Comparison of ENCODE assay signal across 11 cellular contexts in genomic region chrX:153245288-153245731, GRCh38.
A peak's percentile ranks its signal among the peaks of the same experiment; 100 is the strongest.
DNase-seq lines count a peak whose midpoint lies in the region; ATAC-seq and TF ChIP-seq lines count a peak whose summit lies in the region.
"Had no signal": no experiment of that assay in that cellular context is flagged by ENCODE, and none has a peak within 500 bp of the region (broad histone marks: within the 10 kb centered on the region; RNA-seq: fewer than 3 reads in every experiment).

No MANE protein-coding gene starts in this region.

- DNase-seq in left ventricle myocardium superior (no peak), right atrium auricular region (ENCODE audit: low spot score) (no peak), OCI-LY7 (ENCODE audit: low spot score) (peak; percentile 60), aorta (no peak), cortex of kidney (lab: John Stamatoyannopoulos, UW) (no peak), NCI-H1694 (lab: John Stamatoyannopoulos, UW) (no peak)
- DNase-seq: colonic mucosa; stimulated activated CD4-positive, alpha-beta T cell treated with anti-CD3 and anti-CD28 coated beads, Interleukin-4, amount 100 ng/mL, for 24 hours had no signal

- peak overlapping the region; percentile 95 for H2AFZ ChIP-seq in OCI-LY7 (ENCODE audit: low read length)

- no TSS peak for BruUV-seq in OCI-LY7 (replicated peaks; lab: Mats Ljungman, UMichigan)

- no peaks in the 10 kb centered on the region for H3K9me2 ChIP-seq in OCI-LY7 (ENCODE audit: insufficient read depth, low read length)

- WGBS in aorta, 2 donors, result 37 to 43% methylated on average over 4 of the region's 4 CpGs

- H3K27ac ChIP-seq in right atrium auricular region (no peak overlapping the region), OCI-LY7 (ENCODE audit: low read depth, low read length, poor library complexity, severe bottlenecking) (no peak overlapping the region), iPS-20b (ENCODE audit: low read length) (no peak overlapping the region), aorta (ENCODE audit: low read depth in 1 of 2, low read length in 2 of 2) (no peak overlapping the region)
- H3K27ac ChIP-seq: colonic mucosa, thoracic aorta had no signal

- TF ChIP-seq CTCF in right atrium auricular region (IDR thresholded peaks at IDR 0.05), result no peak
- TF ChIP-seq CTCF in OCI-LY7 (conservative IDR thresholded peaks at IDR 0.05; ENCODE audit: low read length), result no peak

- intact Hi-C loops in left ventricle myocardium superior (cut with micrococcal nuclease) (no loop called here), OCI-LY7 (cut with micrococcal nuclease; ENCODE audit: unreplicated experiment) (no loop called here), aorta (cut with DNase I) (no loop called here)

- H3K4me1 ChIP-seq in right atrium auricular region (no peaks in the 10 kb centered on the region), OCI-LY7 (ENCODE audit: insufficient read depth, low read length, poor library complexity, severe bottlenecking) (peaks cover 14% of the 10 kb centered on the region), iPS-20b (ENCODE audit: insufficient read depth, low read length) (peaks cover 13% of the 10 kb centered on the region; the same call in 1 of the 2 replicates), aorta (ENCODE audit: control insufficient read depth in 1 of 2, insufficient read depth in 2 of 2, low read length in 2 of 2) (no peaks in the 10 kb centered on the region)
- H3K4me1 ChIP-seq: colonic mucosa had no signal

- H3K4me3 ChIP-seq in right atrium auricular region (no peak overlapping the region), OCI-LY7 (ENCODE audit: low read depth, low read length, poor library complexity, severe bottlenecking) (peak overlapping the region; percentile 41), iPS-20b (ENCODE audit: low read length) (peak overlapping the region; percentile 60), aorta (ENCODE audit: low read length in 2 of 2) (no peak overlapping the region)
- H3K4me3 ChIP-seq: colonic mucosa, thoracic aorta had no signal

- H3K4me2 ChIP-seq in OCI-LY7 (ENCODE audit: low read length), result peak overlapping the region; percentile 28; the same call in 1 of the 2 replicates

- CTCF ChIA-PET in OCI-LY7 (lab: Charles Lee; ENCODE audit: unreplicated experiment), result no interaction called here

- H3K79me2 ChIP-seq in OCI-LY7 (ENCODE audit: insufficient read depth, low read depth, low read length), result no peaks in the 10 kb centered on the region

- ATAC-seq in left ventricle myocardium superior (peak; percentile 50), aorta (ENCODE audit: low FRiP score) (no peak), GM21576 (IDR thresholded peaks at IDR 0.05; ENCODE audit: unreplicated experiment) (no peak)

- H3K27me3 ChIP-seq in right atrium auricular region (no peaks in the 10 kb centered on the region), iPS-20b (ENCODE audit: insufficient read depth, low read length) (no peaks in the 10 kb centered on the region), aorta (ENCODE audit: control insufficient read depth in 1 of 2, insufficient read depth in 2 of 2, low read length in 1 of 2) (no peaks in the 10 kb centered on the region)

- H3K9me3 ChIP-seq in right atrium auricular region (no peaks in the 10 kb centered on the region), OCI-LY7 (ENCODE audit: low read length) (no peaks in the 10 kb centered on the region), iPS-20b (ENCODE audit: insufficient read depth, low read depth, low read length) (no peaks in the 10 kb centered on the region), aorta (ENCODE audit: control insufficient read depth, low read length) (no peaks in the 10 kb centered on the region)
- H3K9me3 ChIP-seq: colonic mucosa, thoracic aorta had no signal

- H4K20me1 ChIP-seq in OCI-LY7 (ENCODE audit: insufficient read depth, low read length), result no peaks in the 10 kb centered on the region

- H3K36me3 ChIP-seq in right atrium auricular region (no peaks in the 10 kb centered on the region), OCI-LY7 (ENCODE audit: insufficient read depth, low read length) (no peaks in the 10 kb centered on the region), iPS-20b (ENCODE audit: insufficient read depth, low read depth, low read length) (no peaks in the 10 kb centered on the region), aorta (ENCODE audit: control insufficient read depth in 1 of 2, insufficient read depth in 2 of 2, low read length in 1 of 2) (no peaks in the 10 kb centered on the region)
- H3K36me3 ChIP-seq: colonic mucosa, thoracic aorta had no signal

- POLR2A ChIA-PET in OCI-LY7 (lab: Charles Lee), result interaction anchor here (0.8 kb wide), 1 partner anchor 13 kb away, joined by 4 read pairs; no protein-coding TSS in a partner anchor

- H3K9ac ChIP-seq in iPS-20b (ENCODE audit: low read depth, low read length), result peak overlapping the region; percentile 75

Comparison
In these comparisons a context has a peak if more than half of its experiments do, and no peak if none do; other contexts are left out.
1. H3K4me3 ChIP-seq: peak in OCI-LY7 (single experiment) and iPS-20b (single experiment); none in right atrium auricular region (0 of 2) and aorta (0 of 2).